1 cellular context compared by ENCODE assay signal in genomic region chr6:30615958-30616810, GRCh38.
TF ChIP-seq lines count a peak whose summit lies in the region.

No MANE protein-coding gene starts in this region.

TF ChIP-seq in HepG2, 621 proteins besides CTCF, POLR2A, EP300 and RAD21 (continued from another document and continues in another):
- TF ChIP-seq, protein P1, sequence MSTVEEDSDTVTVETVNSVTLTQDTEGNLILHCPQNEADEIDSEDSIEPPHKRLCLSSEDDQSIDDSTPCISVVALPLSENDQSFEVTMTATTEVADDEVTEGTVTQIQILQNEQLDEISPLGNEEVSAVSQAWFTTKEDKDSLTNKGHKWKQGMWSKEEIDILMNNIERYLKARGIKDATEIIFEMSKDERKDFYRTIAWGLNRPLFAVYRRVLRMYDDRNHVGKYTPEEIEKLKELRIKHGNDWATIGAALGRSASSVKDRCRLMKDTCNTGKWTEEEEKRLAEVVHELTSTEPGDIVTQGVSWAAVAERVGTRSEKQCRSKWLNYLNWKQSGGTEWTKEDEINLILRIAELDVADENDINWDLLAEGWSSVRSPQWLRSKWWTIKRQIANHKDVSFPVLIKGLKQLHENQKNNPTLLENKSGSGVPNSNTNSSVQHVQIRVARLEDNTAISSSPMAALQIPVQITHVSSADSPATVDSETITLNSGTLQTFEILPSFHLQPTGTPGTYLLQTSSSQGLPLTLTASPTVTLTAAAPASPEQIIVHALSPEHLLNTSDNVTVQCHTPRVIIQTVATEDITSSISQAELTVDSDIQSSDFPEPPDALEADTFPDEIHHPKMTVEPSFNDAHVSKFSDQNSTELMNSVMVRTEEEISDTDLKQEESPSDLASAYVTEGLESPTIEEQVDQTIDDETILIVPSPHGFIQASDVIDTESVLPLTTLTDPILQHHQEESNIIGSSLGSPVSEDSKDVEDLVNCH (CRISPR knock-in tag; IDR thresholded peaks at IDR 0.05) = no peak
- TF ChIP-seq RNF219 (CRISPR knock-in tag; IDR thresholded peaks at IDR 0.05) (peak; percentile 53), FOXO4 (CRISPR knock-in tag; conservative IDR thresholded peaks at IDR 0.05) (no peak), REPIN1 (CRISPR knock-in tag; IDR thresholded peaks at IDR 0.05; ENCODE audit: borderline replicate concordance, low read depth) (no peak), DDIT3 (CRISPR knock-in tag; IDR thresholded peaks at IDR 0.05) (no peak), REL (CRISPR knock-in tag; conservative IDR thresholded peaks at IDR 0.05) (peak; percentile 50; the same call in 1 of the 2 replicates), MAFK (conservative IDR thresholded peaks at IDR 0.05 in 1 of 2, IDR thresholded peaks at IDR 0.05 in 1 of 2; ENCODE audit: low read length in 2 of 2) (peak; percentile 97 to 98), SP2 (CRISPR knock-in tag; IDR thresholded peaks at IDR 0.05) (no peak), GTF2F1 (IDR thresholded peaks at IDR 0.05; ENCODE audit: low read length) (peak; percentile 45; the same call in 1 of the 2 replicates), ZNF546 (CRISPR knock-in tag; conservative IDR thresholded peaks at IDR 0.05) (no peak), ZNF589 (CRISPR knock-in tag; conservative IDR thresholded peaks at IDR 0.05) (no peak), SKI (IDR thresholded peaks at IDR 0.05; ENCODE audit: partially characterized antibody) (no peak), ZNF224 (CRISPR knock-in tag; IDR thresholded peaks at IDR 0.05) (no peak), NFRKB (IDR thresholded peaks at IDR 0.05) (no peak), ZSCAN21 (CRISPR knock-in tag; IDR thresholded peaks at IDR 0.05; ENCODE audit: borderline replicate concordance) (peak; percentile 69; the same call in 1 of the 2 replicates), POLR2AphosphoS5 (IDR thresholded peaks at IDR 0.05; ENCODE audit: low read depth, low read length) (peak; percentile 82), KLF16 (CRISPR knock-in tag; IDR thresholded peaks at IDR 0.05) (0 out of 4 replicates have a peak, but pooled peaks of 1 of the 2 experiments have one; percentile 5), MYC (CRISPR knock-in tag; IDR thresholded peaks at IDR 0.05; ENCODE audit: borderline replicate concordance) (no peak), MAFG (CRISPR knock-in tag; IDR thresholded peaks at IDR 0.05) (no peak), ZEB1 (IDR thresholded peaks at IDR 0.05; ENCODE audit: insufficient replicate concordance, low read depth) (no peak), THRA (CRISPR knock-in tag; IDR thresholded peaks at IDR 0.05; ENCODE audit: borderline replicate concordance) (no peak), MTF2 (CRISPR knock-in tag; IDR thresholded peaks at IDR 0.05; ENCODE audit: borderline replicate concordance) (no peak), DNMT1 (CRISPR knock-in tag; IDR thresholded peaks at IDR 0.05) (no peak), ZNF3 (CRISPR knock-in tag; IDR thresholded peaks at IDR 0.05) (no peak; the same call in 1 of the 2 replicates), TFDP2 (CRISPR knock-in tag; IDR thresholded peaks at IDR 0.05) (no peak), ZBTB20 (CRISPR knock-in tag; IDR thresholded peaks at IDR 0.05; ENCODE audit: borderline replicate concordance, low read depth) (peak; percentile 38; the same call in 1 of the 2 replicates), ZNF230 (CRISPR knock-in tag; IDR thresholded peaks at IDR 0.05) (no peak), FOXK2 (IDR thresholded peaks at IDR 0.05) (no peak), ZNF441 (CRISPR knock-in tag; IDR thresholded peaks at IDR 0.05; ENCODE audit: borderline replicate concordance) (0 out of 2 replicates have a peak, but pooled peaks have one; percentile 26), ZNF12 (CRISPR knock-in tag; IDR thresholded peaks at IDR 0.05) (0 out of 2 replicates have a peak, but pooled peaks have one; percentile 37), ZNF605 (CRISPR knock-in tag; IDR thresholded peaks at IDR 0.05) (peak; percentile 28; the same call in 1 of the 2 replicates), ZBTB44 (CRISPR knock-in tag; IDR thresholded peaks at IDR 0.05) (no peak), TBL1XR1 (IDR thresholded peaks at IDR 0.05; ENCODE audit: borderline replicate concordance, low read length, partially characterized antibody) (no peak), PRDM10 (CRISPR knock-in tag; IDR thresholded peaks at IDR 0.05; ENCODE audit: low read depth) (no peak), ZNF337 (CRISPR knock-in tag; IDR thresholded peaks at IDR 0.05; ENCODE audit: borderline replicate concordance, low read depth) (0 out of 2 replicates have a peak, but pooled peaks have one; percentile 32), ZNF234 (CRISPR knock-in tag; conservative IDR thresholded peaks at IDR 0.05) (no peak), ZBTB7A (CRISPR knock-in tag; IDR thresholded peaks at IDR 0.05) (peak; percentile 54; the same call in 1 of the 2 replicates), ZNF790 (CRISPR knock-in tag; IDR thresholded peaks at IDR 0.05; ENCODE audit: borderline replicate concordance) (no peak)
- TF ChIP-seq, protein P2, sequence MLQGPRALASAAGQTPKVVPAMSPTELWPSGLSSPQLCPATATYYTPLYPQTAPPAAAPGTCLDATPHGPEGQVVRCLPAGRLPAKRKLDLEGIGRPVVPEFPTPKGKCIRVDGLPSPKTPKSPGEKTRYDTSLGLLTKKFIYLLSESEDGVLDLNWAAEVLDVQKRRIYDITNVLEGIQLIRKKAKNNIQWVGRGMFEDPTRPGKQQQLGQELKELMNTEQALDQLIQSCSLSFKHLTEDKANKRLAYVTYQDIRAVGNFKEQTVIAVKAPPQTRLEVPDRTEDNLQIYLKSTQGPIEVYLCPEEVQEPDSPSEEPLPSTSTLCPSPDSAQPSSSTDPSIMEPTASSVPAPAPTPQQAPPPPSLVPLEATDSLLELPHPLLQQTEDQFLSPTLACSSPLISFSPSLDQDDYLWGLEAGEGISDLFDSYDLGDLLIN (CRISPR knock-in tag; IDR thresholded peaks at IDR 0.05; ENCODE audit: borderline replicate concordance) = no peak
- TF ChIP-seq, protein P3, sequence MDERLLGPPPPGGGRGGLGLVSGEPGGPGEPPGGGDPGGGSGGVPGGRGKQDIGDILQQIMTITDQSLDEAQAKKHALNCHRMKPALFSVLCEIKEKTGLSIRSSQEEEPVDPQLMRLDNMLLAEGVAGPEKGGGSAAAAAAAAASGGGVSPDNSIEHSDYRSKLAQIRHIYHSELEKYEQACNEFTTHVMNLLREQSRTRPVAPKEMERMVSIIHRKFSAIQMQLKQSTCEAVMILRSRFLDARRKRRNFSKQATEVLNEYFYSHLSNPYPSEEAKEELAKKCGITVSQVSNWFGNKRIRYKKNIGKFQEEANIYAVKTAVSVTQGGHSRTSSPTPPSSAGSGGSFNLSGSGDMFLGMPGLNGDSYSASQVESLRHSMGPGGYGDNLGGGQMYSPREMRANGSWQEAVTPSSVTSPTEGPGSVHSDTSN (CRISPR knock-in tag; IDR thresholded peaks at IDR 0.05) = no peak
- TF ChIP-seq, protein P4, sequence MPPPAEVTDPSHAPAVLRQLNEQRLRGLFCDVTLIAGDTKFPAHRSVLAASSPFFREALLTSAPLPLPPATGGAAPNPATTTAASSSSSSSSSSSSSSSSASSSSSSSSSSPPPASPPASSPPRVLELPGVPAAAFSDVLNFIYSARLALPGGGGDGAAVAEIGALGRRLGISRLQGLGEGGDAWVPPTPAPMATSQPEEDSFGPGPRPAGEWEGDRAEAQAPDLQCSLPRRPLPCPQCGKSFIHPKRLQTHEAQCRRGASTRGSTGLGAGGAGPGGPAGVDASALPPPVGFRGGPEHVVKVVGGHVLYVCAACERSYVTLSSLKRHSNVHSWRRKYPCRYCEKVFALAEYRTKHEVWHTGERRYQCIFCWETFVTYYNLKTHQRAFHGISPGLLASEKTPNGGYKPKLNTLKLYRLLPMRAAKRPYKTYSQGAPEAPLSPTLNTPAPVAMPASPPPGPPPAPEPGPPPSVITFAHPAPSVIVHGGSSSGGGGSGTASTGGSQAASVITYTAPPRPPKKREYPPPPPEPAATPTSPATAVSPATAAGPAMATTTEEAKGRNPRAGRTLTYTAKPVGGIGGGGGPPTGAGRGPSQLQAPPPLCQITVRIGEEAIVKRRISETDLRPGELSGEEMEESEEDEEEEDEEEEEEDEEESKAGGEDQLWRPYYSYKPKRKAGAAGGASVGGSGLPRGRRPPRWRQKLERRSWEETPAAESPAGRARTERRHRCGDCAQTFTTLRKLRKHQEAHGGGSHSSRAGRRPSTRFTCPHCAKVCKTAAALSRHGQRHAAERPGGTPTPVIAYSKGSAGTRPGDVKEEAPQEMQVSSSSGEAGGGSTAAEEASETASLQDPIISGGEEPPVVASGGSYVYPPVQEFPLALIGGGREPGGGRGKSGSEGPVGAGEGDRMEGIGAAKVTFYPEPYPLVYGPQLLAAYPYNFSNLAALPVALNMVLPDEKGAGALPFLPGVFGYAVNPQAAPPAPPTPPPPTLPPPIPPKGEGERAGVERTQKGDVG (CRISPR knock-in tag; IDR thresholded peaks at IDR 0.05; ENCODE audit: borderline replicate concordance) = no peak
